In the genomic region with DNA sequence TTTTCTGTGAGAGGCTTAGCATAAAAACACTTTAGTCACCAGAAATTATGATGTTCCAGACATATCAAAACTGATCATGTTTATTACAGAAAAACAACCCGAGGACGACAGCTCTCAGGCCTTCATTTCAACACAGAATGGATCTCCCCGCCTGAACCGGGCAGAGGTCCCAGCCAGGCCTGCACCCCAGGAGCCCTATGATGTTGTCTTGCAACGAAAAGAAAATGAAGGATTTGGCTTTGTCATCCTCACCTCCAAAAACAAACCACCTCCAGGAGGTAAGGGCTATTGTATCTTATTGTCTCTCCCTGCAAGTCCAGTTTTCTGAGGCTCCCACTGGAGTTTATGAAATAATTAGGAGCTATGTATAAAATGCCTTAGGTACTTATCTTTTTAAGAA, we compare ENCODE assay signal across 20 cellular contexts.
"Had no signal": no experiment of that assay in that cellular context is flagged by ENCODE, and none has a peak within 500 bp of the region (broad histone marks: within the 10 kb centered on the region; RNA-seq: fewer than 3 reads in every experiment).

No MANE protein-coding gene starts in this region.

- DNase-seq: colonic mucosa; cortex of kidney; effector CD8-positive, alpha-beta T cell; effector memory CD8-positive, alpha-beta T cell; endodermal cell; erythroblast; esophagus squamous epithelium; foreskin fibroblast; foreskin melanocyte; gastrocnemius medialis; heart left ventricle; hippocampal formation; left cardiac atrium; left lung; left ventricle myocardium superior; lower lobe of right lung; mesendoderm; midbrain had no signal

- FAIRE-seq: endometrium, keratinocyte had no signal

- H3K9me3 ChIP-seq: colonic mucosa, esophagus squamous epithelium, gastrocnemius medialis, heart left ventricle, left lung, lower lobe of right lung had no signal

- H3K27me3 ChIP-seq: colonic mucosa, esophagus squamous epithelium, gastrocnemius medialis, heart left ventricle, left lung had no signal

- H3K4me1 ChIP-seq: colonic mucosa, esophagus squamous epithelium, left lung, lower lobe of right lung had no signal

- H3K27ac ChIP-seq: colonic mucosa, esophagus squamous epithelium, gastrocnemius medialis, heart left ventricle, left lung, lower lobe of right lung had no signal

- H3K36me3 ChIP-seq: colonic mucosa, gastrocnemius medialis had no signal

- H3K4me3 ChIP-seq: colonic mucosa, esophagus squamous epithelium, gastrocnemius medialis, heart left ventricle, left lung, lower lobe of right lung had no signal
